ENCODE assay signal across 1 cellular context in the genomic region with DNA sequence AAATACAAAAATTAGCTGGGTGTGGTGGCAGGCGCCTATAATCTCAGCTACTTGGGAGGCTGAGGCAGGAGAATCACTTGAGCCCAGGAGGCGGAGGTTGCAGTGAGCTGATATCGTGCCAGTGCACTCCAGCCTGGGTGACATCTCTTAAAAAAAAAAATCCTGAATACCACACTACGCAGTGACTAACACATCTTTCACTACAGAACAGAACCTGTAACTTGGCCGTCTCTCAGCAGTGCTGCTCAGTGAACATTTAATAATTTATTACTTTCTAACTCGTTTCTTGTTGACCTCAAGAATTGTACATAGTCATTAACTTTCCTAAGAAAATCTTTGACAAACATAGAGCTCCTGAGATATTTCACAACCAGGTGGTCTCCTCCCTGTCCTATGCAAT.
TF ChIP-seq lines count a peak whose summit lies in the region.

No MANE protein-coding gene starts in this region.

TF ChIP-seq in WTC11, 78 proteins besides CTCF, POLR2A, EP300 and RAD21 (continued from another document):
- no peak for TF ChIP-seq ELF4 (CRISPR knock-in tag; IDR thresholded peaks at IDR 0.05; ENCODE audit: low read depth)
- TF ChIP-seq KAT7 (CRISPR knock-in tag; IDR thresholded peaks at IDR 0.05; ENCODE audit: borderline replicate concordance), result no peak
- TF ChIP-seq, protein P1, sequence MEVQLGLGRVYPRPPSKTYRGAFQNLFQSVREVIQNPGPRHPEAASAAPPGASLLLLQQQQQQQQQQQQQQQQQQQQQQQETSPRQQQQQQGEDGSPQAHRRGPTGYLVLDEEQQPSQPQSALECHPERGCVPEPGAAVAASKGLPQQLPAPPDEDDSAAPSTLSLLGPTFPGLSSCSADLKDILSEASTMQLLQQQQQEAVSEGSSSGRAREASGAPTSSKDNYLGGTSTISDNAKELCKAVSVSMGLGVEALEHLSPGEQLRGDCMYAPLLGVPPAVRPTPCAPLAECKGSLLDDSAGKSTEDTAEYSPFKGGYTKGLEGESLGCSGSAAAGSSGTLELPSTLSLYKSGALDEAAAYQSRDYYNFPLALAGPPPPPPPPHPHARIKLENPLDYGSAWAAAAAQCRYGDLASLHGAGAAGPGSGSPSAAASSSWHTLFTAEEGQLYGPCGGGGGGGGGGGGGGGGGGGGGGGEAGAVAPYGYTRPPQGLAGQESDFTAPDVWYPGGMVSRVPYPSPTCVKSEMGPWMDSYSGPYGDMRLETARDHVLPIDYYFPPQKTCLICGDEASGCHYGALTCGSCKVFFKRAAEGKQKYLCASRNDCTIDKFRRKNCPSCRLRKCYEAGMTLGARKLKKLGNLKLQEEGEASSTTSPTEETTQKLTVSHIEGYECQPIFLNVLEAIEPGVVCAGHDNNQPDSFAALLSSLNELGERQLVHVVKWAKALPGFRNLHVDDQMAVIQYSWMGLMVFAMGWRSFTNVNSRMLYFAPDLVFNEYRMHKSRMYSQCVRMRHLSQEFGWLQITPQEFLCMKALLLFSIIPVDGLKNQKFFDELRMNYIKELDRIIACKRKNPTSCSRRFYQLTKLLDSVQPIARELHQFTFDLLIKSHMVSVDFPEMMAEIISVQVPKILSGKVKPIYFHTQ (CRISPR knock-in tag; IDR thresholded peaks at IDR 0.05), result no peak
- TF ChIP-seq ETV6 (CRISPR knock-in tag; IDR thresholded peaks at IDR 0.05), result no peak
TF ChIP-seq in WTC11: peak in this region for 0.
